Comparison of ENCODE assay signal across 8 cellular contexts in the genomic region with DNA sequence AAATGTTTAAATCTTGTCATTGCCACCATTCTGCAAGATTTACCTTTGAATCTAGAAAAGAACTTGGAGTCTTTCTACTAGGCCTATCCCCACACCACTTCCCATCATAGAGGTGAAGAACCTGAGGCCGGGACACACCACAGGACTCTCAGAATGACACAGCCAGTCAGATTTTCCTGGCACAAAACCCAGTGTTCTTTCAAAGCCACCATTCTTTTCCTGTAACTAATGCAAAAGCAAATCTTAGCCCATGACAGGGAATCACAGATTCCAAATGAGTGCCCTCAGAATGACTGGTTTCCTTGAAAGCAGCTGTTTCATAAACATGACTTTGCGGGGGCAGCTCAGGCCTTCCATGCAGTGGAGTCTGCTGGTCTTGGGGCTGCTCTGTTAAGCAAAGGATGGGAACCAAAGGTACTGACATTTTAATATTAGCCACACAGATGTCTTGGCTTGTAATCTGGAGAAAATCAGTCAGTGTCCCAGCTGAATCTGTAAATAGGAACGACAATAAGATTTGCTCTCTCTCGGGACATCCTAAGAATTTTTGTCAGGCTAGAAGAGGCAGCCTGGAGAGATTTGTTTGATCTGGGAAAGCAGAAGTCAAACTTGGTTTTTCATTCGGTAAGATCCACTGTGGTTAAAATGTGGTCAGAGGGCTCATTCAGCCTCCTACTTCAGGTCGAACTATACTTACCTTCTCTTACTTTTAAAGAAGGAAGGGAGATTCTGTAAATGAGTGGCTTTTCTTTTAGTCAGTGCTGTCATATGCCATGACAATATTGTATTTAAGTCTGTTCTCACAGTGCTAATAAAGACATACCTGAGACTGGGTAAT.
A peak's percentile ranks its signal among the peaks of the same experiment; 100 is the strongest.
DNase-seq lines count a peak whose midpoint lies in the region; ATAC-seq and TF ChIP-seq lines count a peak whose summit lies in the region.

No MANE protein-coding gene starts in this region.

- 46 to 60% (median 57%) methylated on average over 6 of the region's 6 CpGs for WGBS in stomach, 5 donors

- no peak overlapping the region for H3K4me3 ChIP-seq in SJCRH30
- H3K4me3 ChIP-seq in stomach: no peak overlapping the region

- intact Hi-C loops in stomach (cut with DNase I; ENCODE audit: low total_unique reads): no loop called here

- H3K27me3 ChIP-seq in SJCRH30: no peaks in the 10 kb centered on the region
- H3K27me3 ChIP-seq in stomach: no peaks in the 10 kb centered on the region

- no peak for TF ChIP-seq CTCF in stomach (IDR thresholded peaks at IDR 0.05)

- H3K36me3 ChIP-seq in SJCRH30 (peaks cover 24% of the 10 kb centered on the region; the same call in 1 of the 2 replicates), stomach (no peaks in the 10 kb centered on the region)

- TF ChIP-seq EP300 in stomach (IDR thresholded peaks at IDR 0.05): no peak

- H3K4me1 ChIP-seq in SJCRH30 (peaks cover 13% of the 10 kb centered on the region), stomach (no peaks in the 10 kb centered on the region)

- H3K9me3 ChIP-seq in SJCRH30 (replicated peaks): no peaks in the 10 kb centered on the region
- no peaks in the 10 kb centered on the region for H3K9me3 ChIP-seq in stomach

- ATAC-seq in GM18867 (IDR thresholded peaks at IDR 0.05; ENCODE audit: unreplicated experiment) (peak; percentile 54), HG02588 (IDR thresholded peaks at IDR 0.05; ENCODE audit: unreplicated experiment) (peak; percentile 66)

- H3K27ac ChIP-seq in SJCRH30: peak overlapping the region; percentile 55
- no peak overlapping the region for H3K27ac ChIP-seq in stomach

- TF ChIP-seq POLR2A in stomach (IDR thresholded peaks at IDR 0.05): no peak

- peak; percentile 54 to 69 for DNase-seq in SJCRH30
- peak; percentile 71 for DNase-seq in myocyte (ENCODE audit: low read depth)
- no peak for DNase-seq in NCI-H2081 treated with DMSO at 0.1 percent for 48 hours (lab: John Stamatoyannopoulos, UW)
- DNase-seq in stomach: no peak
- DNase-seq in HK-2 (ENCODE audit: unreplicated experiment): no peak
- DNase-seq in effector CD8-positive, alpha-beta T cell (lab: John Stamatoyannopoulos, UW): no peak

Comparison
In these comparisons a context has a peak if more than half of its experiments do, and no peak if none do; other contexts are left out.
1. DNase-seq: peak in SJCRH30 (2 of 2) and myocyte (single experiment); none in NCI-H2081 treated with DMSO at 0.1 percent for 48 hours (single experiment), stomach (single experiment), HK-2 (single experiment) and effector CD8-positive, alpha-beta T cell (single experiment).